Comparison of ENCODE assay signal across 21 cellular contexts in genomic region chr14:65877631-65878030, GRCh38.
"Had no signal": no experiment of that assay in that cellular context is flagged by ENCODE, and none has a peak within 500 bp of the region (broad histone marks: within the 10 kb centered on the region; RNA-seq: fewer than 3 reads in every experiment).

No MANE protein-coding gene starts in this region.

- ATAC-seq: foreskin keratinocyte, mucosa of descending colon, psoas muscle, right cardiac atrium had no signal

- H3K9me3 ChIP-seq: ovary, vagina had no signal

- H3K36me3 Mint-ChIP-seq: brain, naive B cell had no signal

- H3K4me3 Mint-ChIP-seq: brain, endodermal cell, naive B cell had no signal

- DNase-seq: activated CD4-positive, alpha-beta T cell treated with anti-CD3 and anti-CD28 coated beads for 4 hours; activated gamma-delta T cell; anterior cingulate cortex; central memory CD4-positive, alpha-beta T cell; dorsolateral prefrontal cortex; endodermal cell; foreskin keratinocyte; mesenchymal stem cell; mucosa of descending colon; naive B cell; ovary; psoas muscle; stimulated activated CD4-positive, alpha-beta T cell treated with anti-CD3 and anti-CD28 coated beads, Interleukin-15, amount 100 ng/mL, for 24 hours; stimulated activated CD4-positive, alpha-beta T cell treated with anti-CD3 and anti-CD28 coated beads, Interleukin-2, amount 100 ng/mL, for 48 hours; stomach; trophoblast cell; WERI-Rb-1 had no signal

- H3K27ac ChIP-seq: dorsolateral prefrontal cortex, foreskin keratinocyte, hepatocyte, ovary, psoas muscle, stomach, vagina, WERI-Rb-1 had no signal

- H3K36me3 ChIP-seq: ovary, stomach, vagina, WERI-Rb-1 had no signal

- H3K27me3 ChIP-seq: dorsolateral prefrontal cortex, hepatocyte, ovary, stomach, vagina had no signal

- H3K4me1 Mint-ChIP-seq: brain, endodermal cell, naive B cell had no signal

- H3K4me3 ChIP-seq: dorsolateral prefrontal cortex, hepatocyte, mucosa of descending colon, ovary, psoas muscle, stomach, vagina had no signal

- H3K27me3 Mint-ChIP-seq: naive B cell had no signal

- H3K4me1 ChIP-seq: foreskin keratinocyte, psoas muscle, stomach, vagina had no signal

- H3K27ac Mint-ChIP-seq: brain, endodermal cell, naive B cell had no signal
